8 cellular contexts compared by ENCODE assay signal in the genomic region with DNA sequence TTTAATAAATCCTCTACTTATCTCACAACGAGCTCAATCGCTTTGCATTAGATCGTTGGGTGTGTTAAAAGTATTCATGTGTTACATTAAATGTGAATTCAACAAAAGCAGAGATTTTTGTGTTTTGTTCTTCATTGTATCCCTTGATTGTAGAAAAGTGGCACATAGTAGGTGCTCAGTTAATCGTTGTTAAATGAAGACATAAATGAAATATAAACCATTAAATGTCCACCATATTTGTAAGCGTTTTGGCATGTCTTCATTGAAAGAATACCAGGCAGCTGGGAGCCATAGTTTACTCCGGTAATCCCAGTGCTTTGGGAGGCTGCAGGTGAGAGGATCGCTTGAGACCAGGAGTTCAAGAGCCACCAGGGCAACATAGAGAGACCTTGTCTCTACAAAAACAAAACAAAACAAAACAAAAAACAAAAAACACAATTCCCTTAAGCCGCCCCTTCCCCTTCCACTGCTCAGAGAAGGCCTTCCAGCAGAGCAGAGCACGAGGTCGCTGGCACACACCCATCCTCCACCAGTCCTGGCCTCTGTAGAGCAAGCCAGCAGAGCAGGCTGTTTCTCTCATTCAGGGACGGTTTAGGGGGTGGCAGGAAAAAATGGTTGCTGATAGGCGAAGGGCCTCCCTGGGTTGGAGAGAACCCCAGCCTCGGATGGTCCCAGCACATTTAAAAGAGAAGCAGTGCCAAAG. TPM values are rescaled to one million over a fixed set of nuclear protein-coding genes. Genes with fewer than 3 reads are reported as not detected.
A peak's percentile ranks its signal among the peaks of the same experiment; 100 is the strongest.
DNase-seq lines count a peak whose midpoint lies in the region; ATAC-seq and TF ChIP-seq lines count a peak whose summit lies in the region.

No MANE protein-coding gene starts in this region.

- WGBS in esophagus squamous epithelium, 2 donors = 50 to 57% methylated on average over 11 to 12 of the region's 13 CpGs

- no peaks in the 10 kb centered on the region for H3K36me3 Mint-ChIP-seq in CD4-positive, alpha-beta memory T cell

- no peaks in the 10 kb centered on the region for H3K27me3 ChIP-seq in CD4-positive, alpha-beta memory T cell (ENCODE audit: insufficient read depth, low read length)
- no peaks in the 10 kb centered on the region for H3K27me3 ChIP-seq in esophagus squamous epithelium

- intact Hi-C loops in CD4-positive, alpha-beta memory T cell (cut with micrococcal nuclease) = loop anchor here (1.0 kb wide), 1 partner anchor 456 kb away; no protein-coding TSS in a partner anchor
- intact Hi-C loops in esophagus squamous epithelium (cut with DNase I) = loop anchor here (10.0 kb wide), 1 partner anchor 81 kb away; no protein-coding TSS in a partner anchor

- H3K36me3 ChIP-seq in CD4-positive, alpha-beta memory T cell (ENCODE audit: insufficient read depth, low read length) = no peaks in the 10 kb centered on the region
- H3K36me3 ChIP-seq in esophagus squamous epithelium = no peaks in the 10 kb centered on the region

- H3K9me3 Mint-ChIP-seq in CD4-positive, alpha-beta memory T cell = no peaks in the 10 kb centered on the region

- H3K4me1 Mint-ChIP-seq in CD4-positive, alpha-beta memory T cell = peaks cover 9 to 37% (median 13%) of the 10 kb centered on the region in 4 donors

- H3K9me3 ChIP-seq in CD4-positive, alpha-beta memory T cell (ENCODE audit: control insufficient read depth in 1 of 2, low read length in 2 of 2) = no peaks in the 10 kb centered on the region
- no peaks in the 10 kb centered on the region for H3K9me3 ChIP-seq in esophagus squamous epithelium

- TF ChIP-seq POLR2A in esophagus squamous epithelium (IDR thresholded peaks at IDR 0.05) = no peak

- H3K27me3 Mint-ChIP-seq in CD4-positive, alpha-beta memory T cell = no peaks in the 10 kb centered on the region

- peak overlapping the region in 5 of 7 donors; percentile 47 to 80 (median 73) for H3K27ac Mint-ChIP-seq in CD4-positive, alpha-beta memory T cell

- DNase-seq in CD4-positive, alpha-beta memory T cell = no peak
- DNase-seq in UCSD-AML1 (lab: John Stamatoyannopoulos, UW; ENCODE audit: unreplicated experiment) = peak; percentile 67
- no peak for DNase-seq in esophagus squamous epithelium (lab: John Stamatoyannopoulos, UW)
- DNase-seq in omental fat pad (ENCODE audit: low spot score) = no peak
- no peak for DNase-seq in HuH-7 (ENCODE audit: low spot score)
- DNase-seq in NCI-H187 (lab: John Stamatoyannopoulos, UW) = no peak

- CTCF ChIA-PET in CD4-positive, alpha-beta memory T cell (lab: Charles Lee; ENCODE audit: partially characterized antibody) = interaction anchor here (0.5 to 7.4 kb wide), 18 partner anchors 10 to 455 kb away, joined by 3 to 93 read pairs (median 6); a partner anchor contains a TSS

- H3K27ac ChIP-seq in CD4-positive, alpha-beta memory T cell (ENCODE audit: low read depth, low read length) = peak overlapping the region; percentile 19
- H3K27ac ChIP-seq in esophagus squamous epithelium = peak overlapping the region; percentile 92 to 95 (median 94)

- ATAC-seq in GM19397 (IDR thresholded peaks at IDR 0.05; ENCODE audit: unreplicated experiment) (peak; percentile 36), HG03521 (IDR thresholded peaks at IDR 0.05; ENCODE audit: unreplicated experiment) (peak; percentile 41), omental fat pad (ENCODE audit: low FRiP score) (peak; percentile 26)

- POLR2A ChIA-PET in CD4-positive, alpha-beta memory T cell (lab: Charles Lee; ENCODE audit: partially characterized antibody) = interaction anchor here (1.0 to 2.8 kb wide), 4 partner anchors 45 to 450 kb away, joined by 4 to 13 read pairs (median 8); a partner anchor contains a TSS

- TF ChIP-seq CTCF in esophagus squamous epithelium (IDR thresholded peaks at IDR 0.05) = no peak
- no peak for TF ChIP-seq CTCF in omental fat pad (IDR thresholded peaks at IDR 0.05)

- H3K4me1 ChIP-seq in CD4-positive, alpha-beta memory T cell (ENCODE audit: insufficient read depth, low read length) = peaks cover 21% of the 10 kb centered on the region
- peaks cover 13 to 71% (median 20%) of the 10 kb centered on the region in 3 donors for H3K4me1 ChIP-seq in esophagus squamous epithelium

- H3K4me3 Mint-ChIP-seq in CD4-positive, alpha-beta memory T cell = peak overlapping the region; percentile 70 to 95 (median 83)

- H3K4me3 ChIP-seq in CD4-positive, alpha-beta memory T cell (ENCODE audit: low read length in 2 of 2) = peak overlapping the region; percentile 42 to 87
- peak overlapping the region; percentile 72 to 92 (median 82) for H3K4me3 ChIP-seq in esophagus squamous epithelium

RNA-seq across cellular contexts. Expression of a gene that starts 0.7 kb away (rescaled TPM):
- total RNA-seq in CD4-positive, alpha-beta memory T cell = 10 to 100 TPM; 47.0 to 49.7 TPM
- 10 to 100 TPM; 22.9 to 31.9 TPM for polyA plus RNA-seq in CD4-positive, alpha-beta memory T cell
- total RNA-seq in esophagus squamous epithelium = 10 to 100 TPM; 29.0 to 68.5 (median 37.3) TPM
- 100 to 1,000 TPM in 2 of 4 donors, 10 to 100 TPM in 2; 59.0 to 210 (median 80.4) TPM for total RNA-seq in omental fat pad

RNA-seq across cellular contexts. Expression of a gene that starts 1.4 kb away (rescaled TPM):
- not detected for total RNA-seq in CD4-positive, alpha-beta memory T cell
- polyA plus RNA-seq in CD4-positive, alpha-beta memory T cell = not detected
- total RNA-seq in esophagus squamous epithelium (1 to 10 TPM; 1.9 to 3.0 (median 2.1) TPM), omental fat pad (1 to 10 TPM in 1 of 4 donors, under 1 TPM in 3; 0.48 to 5.5 (median 0.86) TPM)
